14 cellular contexts compared by ENCODE assay signal in the genomic region with DNA sequence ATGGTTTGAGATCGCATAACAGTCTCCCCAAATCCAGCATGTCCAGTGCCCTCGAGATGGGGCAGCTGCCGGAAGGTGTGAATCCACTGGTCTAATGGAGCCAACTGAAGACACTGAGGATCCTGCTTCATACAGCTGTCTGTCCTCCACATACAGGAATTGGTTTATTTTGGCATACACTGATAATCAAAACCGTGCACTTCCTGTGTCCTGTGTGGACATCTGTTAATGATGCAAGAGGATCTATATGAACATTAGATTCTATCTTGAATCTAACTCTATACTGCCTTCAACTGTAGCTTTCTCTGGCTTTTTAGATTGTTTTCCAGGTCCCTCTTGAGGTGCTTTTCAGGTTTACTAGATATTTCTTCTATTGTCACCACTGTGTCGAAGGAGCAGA.
"Had no signal": no experiment of that assay in that cellular context is flagged by ENCODE, and none has a peak within 500 bp of the region (broad histone marks: within the 10 kb centered on the region; RNA-seq: fewer than 3 reads in every experiment).

No MANE protein-coding gene starts in this region.

- H3K36me3 ChIP-seq: adrenal gland, neural progenitor cell, ovary, thoracic aorta had no signal

- H3K27me3 Mint-ChIP-seq: central memory CD8-positive, alpha-beta T cell; effector memory CD8-positive, alpha-beta T cell had no signal

- ATAC-seq: activated CD4-positive, alpha-beta T cell treated with anti-CD3 and anti-CD28 coated beads for 36 hours; activated CD8-positive, alpha-beta T cell treated with anti-CD3 and anti-CD28 coated beads, Interleukin-2, amount 10 ng/mL, durations not matched to agents 7 days and 5 days; effector memory CD8-positive, alpha-beta T cell; stimulated activated naive CD8-positive, alpha-beta T cell treated with anti-CD3 and anti-CD28 coated beads, Interleukin-15, amount 100 ng/mL, for 72 hours had no signal

- DNase-seq: activated CD4-positive, alpha-beta T cell treated with anti-CD3 and anti-CD28 coated beads for 36 hours; activated CD8-positive, alpha-beta T cell treated with anti-CD3 and anti-CD28 coated beads, Interleukin-2, amount 10 ng/mL, durations not matched to agents 7 days and 5 days; activated naive CD4-positive, alpha-beta T cell treated with anti-CD3 and anti-CD28 coated beads, Interleukin-2, amount 10 ng/mL, durations not matched to agents 7 days and 5 days; adrenal gland; effector memory CD8-positive, alpha-beta T cell; kidney glomerular epithelial cell; mesendoderm; ovary; stimulated activated CD4-positive, alpha-beta T cell treated with anti-CD3 and anti-CD28 coated beads, Interleukin-4, amount 100 ng/mL, for 24 hours; stimulated activated naive CD8-positive, alpha-beta T cell treated with anti-CD3 and anti-CD28 coated beads, Interleukin-15, amount 100 ng/mL, for 72 hours had no signal

- H3K27ac Mint-ChIP-seq: activated CD4-positive, alpha-beta T cell treated with anti-CD3 and anti-CD28 coated beads for 36 hours; activated CD8-positive, alpha-beta T cell treated with anti-CD3 and anti-CD28 coated beads, Interleukin-2, amount 10 ng/mL, durations not matched to agents 7 days and 5 days; activated naive CD4-positive, alpha-beta T cell treated with anti-CD3 and anti-CD28 coated beads, Interleukin-2, amount 10 ng/mL, durations not matched to agents 7 days and 5 days; effector memory CD8-positive, alpha-beta T cell; neural progenitor cell; stimulated activated naive CD8-positive, alpha-beta T cell treated with anti-CD3 and anti-CD28 coated beads, Interleukin-15, amount 100 ng/mL, for 72 hours had no signal

- H3K9me3 Mint-ChIP-seq: activated naive CD4-positive, alpha-beta T cell treated with anti-CD3 and anti-CD28 coated beads, Interleukin-2, amount 10 ng/mL, durations not matched to agents 7 days and 5 days; central memory CD8-positive, alpha-beta T cell; effector memory CD8-positive, alpha-beta T cell; stimulated activated naive CD8-positive, alpha-beta T cell treated with anti-CD3 and anti-CD28 coated beads, Interleukin-15, amount 100 ng/mL, for 72 hours had no signal

- H3K4me3 Mint-ChIP-seq: activated CD4-positive, alpha-beta T cell treated with anti-CD3 and anti-CD28 coated beads for 36 hours; activated CD8-positive, alpha-beta T cell treated with anti-CD3 and anti-CD28 coated beads, Interleukin-2, amount 10 ng/mL, durations not matched to agents 7 days and 5 days; activated naive CD4-positive, alpha-beta T cell treated with anti-CD3 and anti-CD28 coated beads, Interleukin-2, amount 10 ng/mL, durations not matched to agents 7 days and 5 days; central memory CD8-positive, alpha-beta T cell; effector memory CD8-positive, alpha-beta T cell; neural progenitor cell; stimulated activated naive CD8-positive, alpha-beta T cell treated with anti-CD3 and anti-CD28 coated beads, Interleukin-15, amount 100 ng/mL, for 72 hours had no signal

- H3K4me3 ChIP-seq: adrenal gland, hepatocyte, neural progenitor cell, ovary, thoracic aorta had no signal

- H3K36me3 Mint-ChIP-seq: activated naive CD4-positive, alpha-beta T cell treated with anti-CD3 and anti-CD28 coated beads, Interleukin-2, amount 10 ng/mL, durations not matched to agents 7 days and 5 days had no signal

- H3K27me3 ChIP-seq: adrenal gland, ovary had no signal
